In genomic region chr1:161020573-161021167, GRCh38 we compare ENCODE assay signal across 1 cellular context.
TF ChIP-seq lines count a peak whose summit lies in the region.

Gene F11R, minus strand, starts transcription at chr1:161021152. Its CDS starts 79 bp downstream, at chr1:161021073.

TF ChIP-seq in HepG2, 621 proteins besides CTCF, POLR2A, EP300 and RAD21 (continued from another document and continues in another):
- no peak for TF ChIP-seq RERE (CRISPR knock-in tag; IDR thresholded peaks at IDR 0.05; ENCODE audit: low read depth)
- TF ChIP-seq ONECUT2 (CRISPR knock-in tag; IDR thresholded peaks at IDR 0.05): no peak
- TF ChIP-seq ZNF331 (CRISPR knock-in tag; IDR thresholded peaks at IDR 0.05): no peak; the same call in 1 of the 2 replicates
- no peak for TF ChIP-seq ZNF230 (CRISPR knock-in tag; IDR thresholded peaks at IDR 0.05)
- no peak for TF ChIP-seq FOXP1 (IDR thresholded peaks at IDR 0.05)
- no peak for TF ChIP-seq FOXP1 (CRISPR knock-in tag; IDR thresholded peaks at IDR 0.05)
- no peak for TF ChIP-seq CEBPZ (IDR thresholded peaks at IDR 0.05; ENCODE audit: low read length)
- TF ChIP-seq CSRNP1 (CRISPR knock-in tag; IDR thresholded peaks at IDR 0.05): peak; percentile 6; the same call in 1 of the 2 replicates
- no peak for TF ChIP-seq MAX (IDR thresholded peaks at IDR 0.05)
- peak; percentile 54; the same call in 1 of the 2 replicates for TF ChIP-seq ZNF232 (CRISPR knock-in tag; IDR thresholded peaks at IDR 0.05; ENCODE audit: borderline replicate concordance)
- 0 out of 2 replicates have a peak, but pooled peaks have one; percentile 25 for TF ChIP-seq ZNF225 (CRISPR knock-in tag; IDR thresholded peaks at IDR 0.05)
- TF ChIP-seq ZNF772 (CRISPR knock-in tag; IDR thresholded peaks at IDR 0.05): peak; percentile 32; the same call in 1 of the 2 replicates
- no peak for TF ChIP-seq SRY (CRISPR knock-in tag; IDR thresholded peaks at IDR 0.05)
- TF ChIP-seq ZNF556 (CRISPR knock-in tag; IDR thresholded peaks at IDR 0.05; ENCODE audit: borderline replicate concordance): peak; percentile 70; the same call in 1 of the 2 replicates
- TF ChIP-seq MXD1 (CRISPR knock-in tag; IDR thresholded peaks at IDR 0.05): no peak
- no peak for TF ChIP-seq ZSCAN20 (CRISPR knock-in tag; IDR thresholded peaks at IDR 0.05; ENCODE audit: borderline replicate concordance)
- peak; percentile 7 for TF ChIP-seq SKI (IDR thresholded peaks at IDR 0.05; ENCODE audit: partially characterized antibody)
- no peak for TF ChIP-seq ATAD3A (CRISPR knock-in tag; IDR thresholded peaks at IDR 0.05)
- TF ChIP-seq ZNF546 (CRISPR knock-in tag; conservative IDR thresholded peaks at IDR 0.05): no peak; the same call in 1 of the 2 replicates
- TF ChIP-seq ZNF720 (CRISPR knock-in tag; IDR thresholded peaks at IDR 0.05): no peak
- peak; percentile 35; the same call in 1 of the 2 replicates for TF ChIP-seq ZMAT3 (CRISPR knock-in tag; conservative IDR thresholded peaks at IDR 0.05)
- TF ChIP-seq ZBTB39 (CRISPR knock-in tag; IDR thresholded peaks at IDR 0.05): no peak
- no peak; the same call in 1 of the 2 replicates for TF ChIP-seq GFI1 (CRISPR knock-in tag; IDR thresholded peaks at IDR 0.05; ENCODE audit: borderline replicate concordance)
- TF ChIP-seq BCL6 (CRISPR knock-in tag; IDR thresholded peaks at IDR 0.05): no peak
- TF ChIP-seq ZNF639 (CRISPR knock-in tag; conservative IDR thresholded peaks at IDR 0.05): no peak
- TF ChIP-seq ELK4 (CRISPR knock-in tag; IDR thresholded peaks at IDR 0.05; ENCODE audit: borderline replicate concordance): no peak
- no peak for TF ChIP-seq GMEB2 (CRISPR knock-in tag; IDR thresholded peaks at IDR 0.05; ENCODE audit: low read depth)
- TF ChIP-seq ESRRA (CRISPR knock-in tag; IDR thresholded peaks at IDR 0.05; ENCODE audit: low read depth): no peak
- TF ChIP-seq ZSCAN31 (CRISPR knock-in tag; IDR thresholded peaks at IDR 0.05; ENCODE audit: low read depth): no peak
- TF ChIP-seq MEF2D (CRISPR knock-in tag; IDR thresholded peaks at IDR 0.05): no peak
- TF ChIP-seq EZH2 (conservative IDR thresholded peaks at IDR 0.05; ENCODE audit: low read depth, low read length): no peak
- TF ChIP-seq CAMTA2 (CRISPR knock-in tag; IDR thresholded peaks at IDR 0.05; ENCODE audit: borderline replicate concordance): no peak
- TF ChIP-seq MAF1 (CRISPR knock-in tag; IDR thresholded peaks at IDR 0.05; ENCODE audit: borderline replicate concordance): peak; percentile 69; the same call in 1 of the 2 replicates
- TF ChIP-seq NR0B2 (CRISPR knock-in tag; IDR thresholded peaks at IDR 0.05): 0 out of 2 replicates have a peak, but pooled peaks have one; percentile 35
- no peak for TF ChIP-seq ATF5 (CRISPR knock-in tag; IDR thresholded peaks at IDR 0.05; ENCODE audit: low read depth)
- no peak; the same call in 1 of the 2 replicates for TF ChIP-seq SIN3A (IDR thresholded peaks at IDR 0.05; ENCODE audit: borderline replicate concordance, low read depth, low read length)
- 0 out of 2 replicates have a peak, but pooled peaks have one; percentile 4 for TF ChIP-seq HOMEZ (CRISPR knock-in tag; IDR thresholded peaks at IDR 0.05; ENCODE audit: low read depth)
